Comparison of ENCODE assay signal across 14 cellular contexts in genomic region chr10:55989188-55989587, GRCh38.
DNase-seq lines count a peak whose midpoint lies in the region; TF ChIP-seq lines count a peak whose summit lies in the region.
"Had no signal": no experiment of that assay in that cellular context is flagged by ENCODE, and none has a peak within 500 bp of the region (broad histone marks: within the 10 kb centered on the region; RNA-seq: fewer than 3 reads in every experiment).

No MANE protein-coding gene starts in this region.

- H3K4me3 ChIP-seq in tibial nerve: no peak overlapping the region
- H3K4me3 ChIP-seq: BLaER1 had no signal

- no peaks in the 10 kb centered on the region for H3K36me3 ChIP-seq in tibial nerve
- H3K36me3 ChIP-seq: BLaER1 had no signal

- TF ChIP-seq CTCF in Calu3 (IDR thresholded peaks at IDR 0.05; ENCODE audit: unreplicated experiment) (peak; percentile 21), RWPE1 (conservative IDR thresholded peaks at IDR 0.05; ENCODE audit: low read depth) (0 out of 2 replicates have a peak, but pooled peaks have one; percentile 7), neural crest cell (conservative IDR thresholded peaks at IDR 0.05) (peak; percentile 46), tibial nerve (IDR thresholded peaks at IDR 0.05) (no peak)

- H3K4me3 Mint-ChIP-seq in Calu3 (ENCODE audit: low read depth, unreplicated experiment) (no peak overlapping the region), neural crest cell (no peak overlapping the region)
- H3K4me3 Mint-ChIP-seq: T-cell had no signal

- H3K27ac Mint-ChIP-seq in Calu3 (ENCODE audit: unreplicated experiment) (no peak overlapping the region), neural crest cell (ENCODE audit: unreplicated experiment) (no peak overlapping the region)
- H3K27ac Mint-ChIP-seq: T-cell had no signal

- no peak for TF ChIP-seq POLR2A in erythroblast (IDR thresholded peaks at IDR 0.05; ENCODE audit: low read length)
- TF ChIP-seq POLR2A in tibial nerve (IDR thresholded peaks at IDR 0.05): no peak

- no TSS peak for BruUV-seq in Calu3 (replicated peaks; lab: Mats Ljungman, UMichigan)

- H3K4me1 ChIP-seq in tibial nerve: no peaks in the 10 kb centered on the region
- H3K4me1 ChIP-seq: BLaER1 had no signal

- CTCF ChIA-PET in Calu3 (lab: Charles Lee) (no interaction called here), RWPE1 (lab: Yijun Ruan, JAX) (interaction anchor here (0.6 to 0.7 kb wide), 2 partner anchors 24 to 1913 kb away, joined by 3 read pairs; no protein-coding TSS in a partner anchor)

- no peaks in the 10 kb centered on the region for H3K9me3 Mint-ChIP-seq in Calu3 (ENCODE audit: low read depth, unreplicated experiment)
- no peaks in the 10 kb centered on the region for H3K9me3 Mint-ChIP-seq in neural crest cell

- no peaks in the 10 kb centered on the region for H3K27me3 Mint-ChIP-seq in Calu3 (ENCODE audit: unreplicated experiment)
- H3K27me3 Mint-ChIP-seq in neural crest cell (ENCODE audit: low read depth): no peaks in the 10 kb centered on the region
- H3K27me3 Mint-ChIP-seq: T-cell had no signal

- H3K9me3 ChIP-seq in tibial nerve: no peaks in the 10 kb centered on the region
- H3K9me3 ChIP-seq: BLaER1 had no signal

- H3K27ac ChIP-seq in RWPE1: no peak overlapping the region
- H3K27ac ChIP-seq in tibial nerve: no peak overlapping the region
- H3K27ac ChIP-seq: BLaER1, HL-60, KMS-11 had no signal

- H3K4me1 Mint-ChIP-seq in Calu3 (ENCODE audit: low read depth, unreplicated experiment) (no peaks in the 10 kb centered on the region), neural crest cell (no peaks in the 10 kb centered on the region)
- H3K4me1 Mint-ChIP-seq: T-cell had no signal

- TF ChIP-seq EP300 in tibial nerve (IDR thresholded peaks at IDR 0.05): no peak

- no peaks in the 10 kb centered on the region for H3K27me3 ChIP-seq in tibial nerve
- H3K27me3 ChIP-seq: BLaER1 had no signal

- H3K36me3 Mint-ChIP-seq in Calu3 (ENCODE audit: insufficient read depth, unreplicated experiment) (no peaks in the 10 kb centered on the region), neural crest cell (ENCODE audit: low read depth) (no peaks in the 10 kb centered on the region)
- H3K36me3 Mint-ChIP-seq: T-cell had no signal

- 71 to 75% methylated on average over 3 of the region's 3 CpGs for WGBS in tibial nerve, 2 donors

- intact Hi-C loops in Calu3 (cut with micrococcal nuclease; ENCODE audit: unreplicated experiment): no loop called here

- DNase-seq in Calu3: no peak
- peak; percentile 4 for DNase-seq in HT-29 (ENCODE audit: low spot score)
- DNase-seq in RWPE1 (ENCODE audit: low spot score): no peak
- DNase-seq in neural crest cell (ENCODE audit: low read depth, low spot score): no peak
- no peak for DNase-seq in erythroblast (lab: John Stamatoyannopoulos, UW)
- DNase-seq in kidney glomerular epithelial cell (lab: John Stamatoyannopoulos, UW): no peak
- DNase-seq in AG20443 (ENCODE audit: low spot score): no peak
- DNase-seq in tibial nerve (ENCODE audit: low spot score in 2 of 2): no peak
- DNase-seq: NCI-H2029, NCI-H510A treated with DMSO at 0.1 percent for 48 hours, T-cell had no signal

- POLR2A ChIA-PET in RWPE1 (lab: Yijun Ruan, JAX; ENCODE audit: low non-redundant PET): no interaction called here

Comparison
In these comparisons a context has a peak if more than half of its experiments do, and no peak if none do; other contexts are left out.
1. CTCF ChIP-seq: peak in Calu3 (single experiment), RWPE1 (single experiment) and neural crest cell (single experiment); none in tibial nerve (0 of 5).